Comparison of ENCODE assay signal across 2 cellular contexts in genomic region chr22:43491177-43491576, GRCh38.
TF ChIP-seq lines count a peak whose summit lies in the region.

No MANE protein-coding gene starts in this region.

TF ChIP-seq in HEK293, 187 proteins besides CTCF, POLR2A, EP300 and RAD21 (continued from another document):
- TF ChIP-seq REST (tag by site-specific recombination; IDR thresholded peaks at IDR 0.05) (no peak), ZNF132 (tag by site-specific recombination; IDR thresholded peaks at IDR 0.05; ENCODE audit: borderline replicate concordance) (no peak), ZNF16 (tag by site-specific recombination; IDR thresholded peaks at IDR 0.05; ENCODE audit: low read depth) (no peak), WT1 (tag by site-specific recombination; IDR thresholded peaks at IDR 0.05) (no peak), ZBTB6 (tag by site-specific recombination; IDR thresholded peaks at IDR 0.05) (peak; percentile 9; the same call in 1 of the 2 replicates), ATF2 (tag by site-specific recombination; IDR thresholded peaks at IDR 0.05; ENCODE audit: low read depth) (no peak), ZNF513 (tag by site-specific recombination; IDR thresholded peaks at IDR 0.05) (no peak; the same call in 1 of the 2 replicates), KLF1 (tag by site-specific recombination; IDR thresholded peaks at IDR 0.05) (no peak), ZFHX2 (tag by site-specific recombination; conservative IDR thresholded peaks at IDR 0.05) (no peak), ZNF768 (tag by site-specific recombination; IDR thresholded peaks at IDR 0.05) (no peak), ZNF660 (tag by site-specific recombination; IDR thresholded peaks at IDR 0.05) (no peak), BCL6B (tag by site-specific recombination; IDR thresholded peaks at IDR 0.05) (peak; percentile 27; the same call in 1 of the 2 replicates), ZNF214 (tag by site-specific recombination; IDR thresholded peaks at IDR 0.05; ENCODE audit: borderline replicate concordance) (no peak), ZBTB17 (tag by site-specific recombination; IDR thresholded peaks at IDR 0.05) (no peak), ZNF221 (tag by site-specific recombination; IDR thresholded peaks at IDR 0.05; ENCODE audit: borderline replicate concordance) (no peak)

TF ChIP-seq in IMR-90, 13 proteins besides CTCF, POLR2A, EP300 and RAD21 (continued from another document):
- no peak for TF ChIP-seq RCOR1 (IDR thresholded peaks at IDR 0.05; ENCODE audit: insufficient replicate concordance, low read length)
